Comparison of ENCODE assay signal across 24 cellular contexts in genomic region chr6:147693185-147693584, GRCh38.
"Had no signal": no experiment of that assay in that cellular context is flagged by ENCODE, and none has a peak within 500 bp of the region (broad histone marks: within the 10 kb centered on the region; RNA-seq: fewer than 3 reads in every experiment).

No MANE protein-coding gene starts in this region.

- H3K9me3 ChIP-seq: breast epithelium, esophagus muscularis mucosa, left ventricle myocardium inferior, sigmoid colon, testis, uterus had no signal

- H3K4me1 ChIP-seq: breast epithelium, esophagus muscularis mucosa, left ventricle myocardium inferior, sigmoid colon, testis, uterus had no signal

- H3K4me2 ChIP-seq: smooth muscle cell had no signal

- ATAC-seq: effector memory CD8-positive, alpha-beta T cell; naive thymus-derived CD8-positive, alpha-beta T cell; stimulated activated naive B cell treated with anti-CD40 and anti-IgM and Interleukin-4, amounts not matched to agents 10 μg/mL and 1 μg/mL and 100 μg/mL, for 72 hours had no signal

- H3K4me3 ChIP-seq: breast epithelium, dorsolateral prefrontal cortex, esophagus muscularis mucosa, left ventricle myocardium inferior, sigmoid colon, smooth muscle cell, testis, uterus had no signal

- H3K36me3 ChIP-seq: breast epithelium, esophagus muscularis mucosa, left ventricle myocardium inferior, sigmoid colon, uterus had no signal

- DNase-seq: activated B cell treated with CpG ODN at 0.5 μM for 24 hours; activated CD4-positive, alpha-beta T cell treated with anti-CD3 and anti-CD28 coated beads for 4 hours; activated CD4-positive, alpha-beta T cell treated with anti-CD3 and anti-CD28 coated beads, Interleukin-2, amount 50 U/mL, for 48 hours; activated CD8-positive, alpha-beta memory T cell treated with anti-CD3 and anti-CD28 coated beads, Interleukin-2, amount 50 U/mL, for 48 hours; activated naive CD4-positive, alpha-beta T cell treated with Interleukin-2 at 50 U/mL for 16 hours; activated naive CD8-positive, alpha-beta T cell treated with anti-CD3 and anti-CD28 coated beads for 36 hours; activated T-cell treated with anti-CD3 and anti-CD28 coated beads, Interleukin-2, amount 50 U/mL, for 48 hours; dorsolateral prefrontal cortex; effector memory CD8-positive, alpha-beta T cell; hippocampal formation; kidney glomerular epithelial cell; left ventricle myocardium inferior; naive thymus-derived CD8-positive, alpha-beta T cell; retina; sigmoid colon; stimulated activated CD4-positive, alpha-beta T cell treated with anti-CD3 and anti-CD28 coated beads, Interleukin-2, amount 100 ng/mL, for 48 hours; stimulated activated CD8-positive, alpha-beta memory T cell treated with anti-CD3 and anti-CD28 coated beads, Interleukin-4, amount 100 ng/mL, for 48 hours; stimulated activated naive B cell treated with anti-CD40 and anti-IgM and Interleukin-4, amounts not matched to agents 10 μg/mL and 1 μg/mL and 100 μg/mL, for 72 hours; testis; trophoblast cell; uterus had no signal

- H3K27me3 ChIP-seq: breast epithelium, dorsolateral prefrontal cortex, esophagus muscularis mucosa, sigmoid colon, testis, uterus had no signal

- H3K27ac ChIP-seq: breast epithelium, dorsolateral prefrontal cortex, esophagus muscularis mucosa, left ventricle myocardium inferior, sigmoid colon, testis, uterus had no signal
